In the genomic region with DNA sequence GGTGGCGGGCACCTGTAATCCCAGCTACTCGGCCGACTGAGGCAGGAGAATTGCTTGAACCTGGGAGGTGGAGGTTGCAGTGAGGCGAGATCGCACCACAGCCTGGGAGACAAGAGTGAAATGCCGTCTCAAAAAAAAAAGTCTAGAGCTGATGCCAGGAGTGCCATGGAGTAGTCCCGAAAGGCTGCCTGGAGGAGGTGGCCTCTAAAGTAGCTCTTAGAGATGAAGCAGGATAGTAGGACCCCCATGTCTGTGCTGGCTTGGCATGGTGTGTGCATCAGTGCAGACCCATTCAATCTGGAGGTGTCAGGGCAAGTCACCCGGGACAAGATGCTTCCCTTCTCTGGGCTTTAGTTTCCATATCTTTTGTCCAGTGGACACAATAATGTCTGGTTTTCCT, we compare ENCODE assay signal across 18 cellular contexts. TPM values are rescaled to one million over a fixed set of nuclear protein-coding genes. Genes with fewer than 3 reads are reported as not detected.
DNase-seq lines count a peak whose midpoint lies in the region; ATAC-seq, FAIRE-seq and TF ChIP-seq lines count a peak whose summit lies in the region.
"Had no signal": no experiment of that assay in that cellular context is flagged by ENCODE, and none has a peak within 500 bp of the region (broad histone marks: within the 10 kb centered on the region; RNA-seq: fewer than 3 reads in every experiment).

No MANE protein-coding gene starts in this region.

- intact Hi-C loops in CD8-positive, alpha-beta T cell (cut with DNase I, micrococcal nuclease) = no loop called here
- intact Hi-C loops in activated CD4-positive, alpha-beta T cell treated with anti-CD3 and anti-CD28 coated beads for 36 hours (cut with DNase I, micrococcal nuclease) = no loop called here

- H3K9me3 Mint-ChIP-seq in CD8-positive, alpha-beta T cell = no peaks in the 10 kb centered on the region
- H3K9me3 Mint-ChIP-seq in central memory CD8-positive, alpha-beta T cell = no peaks in the 10 kb centered on the region
- H3K9me3 Mint-ChIP-seq in activated CD4-positive, alpha-beta T cell treated with anti-CD3 and anti-CD28 coated beads for 36 hours (ENCODE audit: low read depth) = no peaks in the 10 kb centered on the region
- H3K9me3 Mint-ChIP-seq in stimulated activated memory B cell treated with anti-CD40 and anti-IgM and Interleukin-4, amounts not matched to agents 10 μg/mL and 1 μg/mL and 100 μg/mL, for 72 hours = no peaks in the 10 kb centered on the region
- H3K9me3 Mint-ChIP-seq: CD4-positive, alpha-beta T cell; H9 had no signal

- no peak overlapping the region for H3K4me2 ChIP-seq in A549

- TF ChIP-seq CTCF in A549 (IDR thresholded peaks at IDR 0.05) = no peak
- TF ChIP-seq CTCF in CD8-positive, alpha-beta T cell (IDR thresholded peaks at IDR 0.05) = no peak
- no peak for TF ChIP-seq CTCF in neutrophil (IDR thresholded peaks at IDR 0.05)

- no peak for TF ChIP-seq EP300 in A549 (IDR thresholded peaks at IDR 0.05)

- H3K27ac Mint-ChIP-seq in CD8-positive, alpha-beta T cell = peak overlapping the region; percentile 42
- no peak overlapping the region for H3K27ac Mint-ChIP-seq in central memory CD8-positive, alpha-beta T cell (ENCODE audit: low read depth)
- H3K27ac Mint-ChIP-seq in activated CD4-positive, alpha-beta T cell treated with anti-CD3 and anti-CD28 coated beads for 36 hours = no peak overlapping the region
- H3K27ac Mint-ChIP-seq in stimulated activated memory B cell treated with anti-CD40 and anti-IgM and Interleukin-4, amounts not matched to agents 10 μg/mL and 1 μg/mL and 100 μg/mL, for 72 hours = no peak overlapping the region
- H3K27ac Mint-ChIP-seq: CD4-positive, alpha-beta T cell had no signal

- H3K4me1 ChIP-seq in A549 (peaks cover 3% of the 10 kb centered on the region; the same call in 1 of the 3 replicates), neutrophil (ENCODE audit: control insufficient read depth in 1 of 2, insufficient read depth in 1 of 2, low read depth in 1 of 2, low read length in 1 of 2) (peaks cover 36 to 39% of the 10 kb centered on the region in 2 experiments)
- peaks cover 18% of the 10 kb centered on the region for H3K4me1 ChIP-seq in CD8-positive, alpha-beta T cell (ENCODE audit: insufficient read depth, low read length)
- H3K4me1 ChIP-seq: BE2C had no signal

- H3K27me3 ChIP-seq in CD8-positive, alpha-beta T cell (ENCODE audit: insufficient read depth, low read length) = no peaks in the 10 kb centered on the region
- H3K27me3 ChIP-seq in neutrophil = no peaks in the 10 kb centered on the region
- H3K27me3 ChIP-seq: BE2C had no signal

- H3K36me3 Mint-ChIP-seq in CD8-positive, alpha-beta T cell = peaks cover 30% of the 10 kb centered on the region
- H3K36me3 Mint-ChIP-seq in central memory CD8-positive, alpha-beta T cell (ENCODE audit: insufficient read depth) = peaks cover 41% of the 10 kb centered on the region
- H3K36me3 Mint-ChIP-seq in activated CD4-positive, alpha-beta T cell treated with anti-CD3 and anti-CD28 coated beads for 36 hours (ENCODE audit: low read depth) = peaks cover 6% of the 10 kb centered on the region
- peaks cover 11% of the 10 kb centered on the region for H3K36me3 Mint-ChIP-seq in stimulated activated memory B cell treated with anti-CD40 and anti-IgM and Interleukin-4, amounts not matched to agents 10 μg/mL and 1 μg/mL and 100 μg/mL, for 72 hours

- H3K4me1 Mint-ChIP-seq in CD8-positive, alpha-beta T cell (ENCODE audit: low read depth) = peaks cover 30% of the 10 kb centered on the region
- peaks cover 72% of the 10 kb centered on the region for H3K4me1 Mint-ChIP-seq in central memory CD8-positive, alpha-beta T cell
- peaks cover 12% of the 10 kb centered on the region for H3K4me1 Mint-ChIP-seq in activated CD4-positive, alpha-beta T cell treated with anti-CD3 and anti-CD28 coated beads for 36 hours
- peaks cover 37% of the 10 kb centered on the region for H3K4me1 Mint-ChIP-seq in stimulated activated memory B cell treated with anti-CD40 and anti-IgM and Interleukin-4, amounts not matched to agents 10 μg/mL and 1 μg/mL and 100 μg/mL, for 72 hours

- DNase-seq in A549 (ENCODE audit: low read depth in 1 of 2, low spot score in 1 of 2) (no peak), NCI-H524 (lab: John Stamatoyannopoulos, UW) (no peak)
- DNase-seq in CD8-positive, alpha-beta T cell = no peak
- DNase-seq in central memory CD8-positive, alpha-beta T cell (ENCODE audit: low spot score in 2 of 2) = no peak
- DNase-seq in activated CD4-positive, alpha-beta T cell treated with anti-CD3 and anti-CD28 coated beads for 36 hours = no peak
- DNase-seq: ACHN; BE2C; CD4-positive, alpha-beta T cell; DMS153; DMS79; H9 had no signal

- no peak for TF ChIP-seq RAD21 in A549 (conservative IDR thresholded peaks at IDR 0.05 in 1 of 2, IDR thresholded peaks at IDR 0.05 in 1 of 2)

- CTCF ChIA-PET in A549 (lab: Yijun Ruan, JAX) = interaction anchor here (0.5 to 8.1 kb wide), 12 partner anchors 9 to 830 kb away, joined by 3 to 50 read pairs (median 3); no protein-coding TSS in a partner anchor
- CTCF ChIA-PET in CD8-positive, alpha-beta T cell (lab: Charles Lee) = interaction anchor here (0.6 to 1.7 kb wide), 4 partner anchors 12 to 259 kb away, joined by 3 to 8 read pairs (median 4); no protein-coding TSS in a partner anchor
- CTCF ChIA-PET in activated CD4-positive, alpha-beta T cell treated with anti-CD3 and anti-CD28 coated beads for 36 hours (lab: Charles Lee) = interaction anchor here (0.6 kb wide), 2 partner anchors 77 to 396 kb away, joined by 3 read pairs; no protein-coding TSS in a partner anchor

- H3K27ac ChIP-seq in A549 = no peak overlapping the region
- H3K27ac ChIP-seq in CD8-positive, alpha-beta T cell (ENCODE audit: low read depth, low read length) = no peak overlapping the region
- H3K27ac ChIP-seq in neutrophil = peak overlapping the region; percentile 63

- TF ChIP-seq POLR2A in A549 (IDR thresholded peaks at IDR 0.05; ENCODE audit: low read length) = no peak

- no peak for FAIRE-seq in A549 (lab: Jason Lieb, UNC)
- FAIRE-seq: GM12878, GM19239, H1 had no signal

- H3K4me3 ChIP-seq in A549 (no peak overlapping the region), neutrophil (ENCODE audit: low read depth in 1 of 2, low read length in 1 of 2) (no peak overlapping the region)
- no peak overlapping the region for H3K4me3 ChIP-seq in CD8-positive, alpha-beta T cell (ENCODE audit: low read depth, low read length)
- H3K4me3 ChIP-seq: GM12878 had no signal

- H3K27me3 Mint-ChIP-seq in CD8-positive, alpha-beta T cell (ENCODE audit: low read depth) = no peaks in the 10 kb centered on the region
- no peaks in the 10 kb centered on the region for H3K27me3 Mint-ChIP-seq in central memory CD8-positive, alpha-beta T cell
- no peaks in the 10 kb centered on the region for H3K27me3 Mint-ChIP-seq in activated CD4-positive, alpha-beta T cell treated with anti-CD3 and anti-CD28 coated beads for 36 hours
- no peaks in the 10 kb centered on the region for H3K27me3 Mint-ChIP-seq in stimulated activated memory B cell treated with anti-CD40 and anti-IgM and Interleukin-4, amounts not matched to agents 10 μg/mL and 1 μg/mL and 100 μg/mL, for 72 hours
- H3K27me3 Mint-ChIP-seq: CD4-positive, alpha-beta T cell had no signal

- 71% methylated on average over 8 of the region's 8 CpGs for WGBS in A549 (ENCODE audit: missing lambda C conversion rate)

- no peaks in the 10 kb centered on the region for H3K9me3 ChIP-seq in A549
- H3K9me3 ChIP-seq in CD8-positive, alpha-beta T cell (ENCODE audit: low read length) = no peaks in the 10 kb centered on the region
- H3K9me3 ChIP-seq in neutrophil = no peaks in the 10 kb centered on the region
- H3K9me3 ChIP-seq: BE2C had no signal

- no peaks in the 10 kb centered on the region for H3K36me3 ChIP-seq in CD8-positive, alpha-beta T cell (ENCODE audit: insufficient read depth, low read length)
- H3K36me3 ChIP-seq in neutrophil = peaks cover 63% of the 10 kb centered on the region
- H3K36me3 ChIP-seq: BE2C had no signal

- POLR2A ChIA-PET in A549 (lab: Yijun Ruan, JAX) = no interaction called here
- POLR2A ChIA-PET in CD8-positive, alpha-beta T cell (lab: Charles Lee) = interaction anchor here (2.1 to 2.7 kb wide), 2 partner anchors 12 kb away, joined by 9 read pairs; no protein-coding TSS in a partner anchor
- POLR2A ChIA-PET in activated CD4-positive, alpha-beta T cell treated with anti-CD3 and anti-CD28 coated beads for 36 hours (lab: Charles Lee) = no interaction called here

- H3K4me3 Mint-ChIP-seq in CD8-positive, alpha-beta T cell = no peak overlapping the region
- peak overlapping the region; percentile 22 for H3K4me3 Mint-ChIP-seq in central memory CD8-positive, alpha-beta T cell
- no peak overlapping the region for H3K4me3 Mint-ChIP-seq in activated CD4-positive, alpha-beta T cell treated with anti-CD3 and anti-CD28 coated beads for 36 hours
- no peak overlapping the region for H3K4me3 Mint-ChIP-seq in stimulated activated memory B cell treated with anti-CD40 and anti-IgM and Interleukin-4, amounts not matched to agents 10 μg/mL and 1 μg/mL and 100 μg/mL, for 72 hours
- H3K4me3 Mint-ChIP-seq: CD4-positive, alpha-beta T cell; H9 had no signal

- ATAC-seq in A549 = no peak
- no peak for ATAC-seq in CD8-positive, alpha-beta T cell
- ATAC-seq in central memory CD8-positive, alpha-beta T cell (replicated peaks; ENCODE audit: extremely low read depth, poor library complexity, severe bottlenecking) = no peak
- ATAC-seq in activated CD4-positive, alpha-beta T cell treated with anti-CD3 and anti-CD28 coated beads for 36 hours = no peak
- ATAC-seq in stimulated activated memory B cell treated with anti-CD40 and anti-IgM and Interleukin-4, amounts not matched to agents 10 μg/mL and 1 μg/mL and 100 μg/mL, for 72 hours = no peak
- ATAC-seq: GM12878 had no signal

TF ChIP-seq in A549, 52 proteins besides CTCF, POLR2A, EP300 and RAD21:
- TF ChIP-seq ZFP36 (IDR thresholded peaks at IDR 0.05; ENCODE audit: borderline replicate concordance, partially characterized antibody) (peak; percentile 64), HOXB5 (CRISPR knock-in tag; IDR thresholded peaks at IDR 0.05) (no peak)

RNA-seq across cellular contexts. Expression of a gene that starts 6.3 kb away (rescaled TPM):
- polyA plus RNA-seq in A549 (2011; rRNA removed) (20.8 and 26.0 TPM in 2 replicates), A549 (2017; fragmentation: RNase III; extraction: RNeasy Plus Mini Kit Qiagen cat#74134 plus additional on column Dnase treatment) (7.0 to 10.4 TPM (median 8.3 TPM) in 3 replicates)
- polyA plus RNA-seq in A549 (2012; cell fraction: cytosol; rRNA removed) = 11.1 and 14.6 TPM in 2 replicates
- polyA plus RNA-seq in A549 (2012; cell fraction: nucleus; rRNA removed) = 48.9 and 50.0 TPM in 2 replicates
- 25.0 and 25.4 TPM in 2 replicates for polyA minus RNA-seq in A549 (2011; rRNA and poly(A)+ RNA removed)
- 10 to 100 TPM; 18.9 to 19.9 TPM for total RNA-seq in CD8-positive, alpha-beta T cell
- total RNA-seq in activated CD4-positive, alpha-beta T cell treated with anti-CD3 and anti-CD28 coated beads for 36 hours = under 1 TPM; 0.64 to 0.86 TPM

RNA-seq across cellular contexts. Expression of a gene that starts 53.1 kb away (rescaled TPM):
- polyA plus RNA-seq in A549 (2011; rRNA removed) = 0.05 and 0.07 TPM in 2 replicates
- polyA plus RNA-seq in A549 (2012; cell fraction: cytosol; rRNA removed) = 0.11 and 0.16 TPM in 2 replicates
- 0.28 and 0.36 TPM in 2 replicates for polyA plus RNA-seq in A549 (2012; cell fraction: nucleus; rRNA removed)
- polyA plus RNA-seq in A549 (2017; fragmentation: RNase III; extraction: RNeasy Plus Mini Kit Qiagen cat#74134 plus additional on column Dnase treatment) = 0.08 to 0.12 TPM (median 0.10 TPM) in 3 replicates
- polyA minus RNA-seq in A549 (2011; rRNA and poly(A)+ RNA removed) = 0.10 and 0.12 TPM in 2 replicates
- total RNA-seq in CD8-positive, alpha-beta T cell = under 1 TPM in 1 of 2 experiments, not detected in 1; 0.08 TPM
- total RNA-seq in activated CD4-positive, alpha-beta T cell treated with anti-CD3 and anti-CD28 coated beads for 36 hours = not detected
- total RNA-seq: A172, Daoy, GM12878 had no signal
- polyA plus RNA-seq: GM12878 had no signal

Comparison
In these comparisons a context has a peak if more than half of its experiments do, and no peak if none do; other contexts are left out.
1. RNA of a gene that starts 6.3 kb away (total RNA-seq): 18.9 to 19.9 TPM in CD8-positive, alpha-beta T cell; 0.64 to 0.86 TPM in activated CD4-positive, alpha-beta T cell treated with anti-CD3 and anti-CD28 coated beads for 36 hours; every median in the first group is over 10 times any median in the second.